ENCODE assay signal across 13 cellular contexts in genomic region chr10:36802523-36803153, GRCh38.
A peak's percentile ranks its signal among the peaks of the same experiment; 100 is the strongest.
DNase-seq lines count a peak whose midpoint lies in the region; ATAC-seq and TF ChIP-seq lines count a peak whose summit lies in the region.
"Had no signal": no experiment of that assay in that cellular context is flagged by ENCODE, and none has a peak within 500 bp of the region (broad histone marks: within the 10 kb centered on the region; RNA-seq: fewer than 3 reads in every experiment).

No MANE protein-coding gene starts in this region.

- no peaks in the 10 kb centered on the region for H3K9me3 ChIP-seq in neural progenitor cell (ENCODE audit: low read depth)
- H3K9me3 ChIP-seq in naive thymus-derived CD4-positive, alpha-beta T cell (ENCODE audit: control insufficient read depth in 2 of 3, low read length in 3 of 3) = no peaks in the 10 kb centered on the region

- no peaks in the 10 kb centered on the region for H3K79me2 ChIP-seq in neural progenitor cell (ENCODE audit: low read depth)

- H3K4me1 Mint-ChIP-seq in neural progenitor cell = peaks cover 4% of the 10 kb centered on the region
- no peaks in the 10 kb centered on the region for H3K4me1 Mint-ChIP-seq in naive thymus-derived CD4-positive, alpha-beta T cell
- H3K4me1 Mint-ChIP-seq: IgD-negative memory B cell; stimulated activated effector memory CD8-positive, alpha-beta T cell treated with anti-CD3 and anti-CD28 coated beads, Interleukin-12 subunit alpha, Interleukin-12 subunit beta, amount 100 ng/mL, for 72 hours had no signal

- intact Hi-C loops in naive thymus-derived CD4-positive, alpha-beta T cell (cut with micrococcal nuclease) = no loop called here

- no peaks in the 10 kb centered on the region for H3K9me3 Mint-ChIP-seq in neural progenitor cell
- peaks cover 0 to 11% (median 0%) of the 10 kb centered on the region in 11 donors for H3K9me3 Mint-ChIP-seq in naive thymus-derived CD4-positive, alpha-beta T cell
- H3K9me3 Mint-ChIP-seq: IgD-negative memory B cell had no signal

- H3K27me3 Mint-ChIP-seq in neural progenitor cell (ENCODE audit: insufficient read depth, low read depth) = no peaks in the 10 kb centered on the region
- no peaks in the 10 kb centered on the region for H3K27me3 Mint-ChIP-seq in naive thymus-derived CD4-positive, alpha-beta T cell
- H3K27me3 Mint-ChIP-seq: IgD-negative memory B cell had no signal

- no peak for TF ChIP-seq CTCF in neural progenitor cell (IDR thresholded peaks at IDR 0.05)

- POLR2A ChIA-PET in naive thymus-derived CD4-positive, alpha-beta T cell (lab: Charles Lee) = no interaction called here

- no peaks in the 10 kb centered on the region for H3K27me3 ChIP-seq in neural progenitor cell
- no peaks in the 10 kb centered on the region for H3K27me3 ChIP-seq in naive thymus-derived CD4-positive, alpha-beta T cell (ENCODE audit: control insufficient read depth in 2 of 2, insufficient read depth in 2 of 2, low read length in 2 of 2)

- H2AFZ ChIP-seq in neural progenitor cell (replicated peaks) = peak overlapping the region; percentile 37

- no peaks in the 10 kb centered on the region for H3K4me1 ChIP-seq in neural progenitor cell
- H3K4me1 ChIP-seq in naive thymus-derived CD4-positive, alpha-beta T cell (ENCODE audit: control insufficient read depth in 2 of 2, insufficient read depth in 2 of 2, low read length in 2 of 2) = no peaks in the 10 kb centered on the region

- no peaks in the 10 kb centered on the region for H4K20me1 ChIP-seq in neural progenitor cell (ENCODE audit: low read depth)

- ATAC-seq in naive thymus-derived CD4-positive, alpha-beta T cell = no peak
- ATAC-seq: stimulated activated effector memory CD8-positive, alpha-beta T cell treated with anti-CD3 and anti-CD28 coated beads, Interleukin-12 subunit alpha, Interleukin-12 subunit beta, amount 100 ng/mL, for 72 hours had no signal

- H3K4me3 ChIP-seq in neural progenitor cell = no peak overlapping the region
- no peak overlapping the region for H3K4me3 ChIP-seq in naive thymus-derived CD4-positive, alpha-beta T cell (ENCODE audit: low read length)

- no peak overlapping the region for H3K4me2 ChIP-seq in neural progenitor cell

- H3F3A ChIP-seq in neural progenitor cell (ENCODE audit: low read depth) = no peaks in the 10 kb centered on the region

- no peak overlapping the region for H3K4me3 Mint-ChIP-seq in neural progenitor cell
- no peak overlapping the region for H3K4me3 Mint-ChIP-seq in naive thymus-derived CD4-positive, alpha-beta T cell
- H3K4me3 Mint-ChIP-seq: IgD-negative memory B cell; stimulated activated effector memory CD8-positive, alpha-beta T cell treated with anti-CD3 and anti-CD28 coated beads, Interleukin-12 subunit alpha, Interleukin-12 subunit beta, amount 100 ng/mL, for 72 hours had no signal

- no peak overlapping the region for H3K9ac ChIP-seq in neural progenitor cell

- no peak overlapping the region for H3K27ac Mint-ChIP-seq in neural progenitor cell
- H3K27ac Mint-ChIP-seq in naive thymus-derived CD4-positive, alpha-beta T cell = no peak overlapping the region
- H3K27ac Mint-ChIP-seq: stimulated activated effector memory CD8-positive, alpha-beta T cell treated with anti-CD3 and anti-CD28 coated beads, Interleukin-12 subunit alpha, Interleukin-12 subunit beta, amount 100 ng/mL, for 72 hours had no signal

- no peak overlapping the region for H3K27ac ChIP-seq in neural progenitor cell
- no peak overlapping the region for H3K27ac ChIP-seq in naive thymus-derived CD4-positive, alpha-beta T cell (ENCODE audit: low read depth, low read length)
- H3K27ac ChIP-seq: RWPE1, VCaP had no signal

- DNase-seq in Ammon's horn (ENCODE audit: low spot score) (peak; percentile 48), NCI-H82 (lab: John Stamatoyannopoulos, UW) (peak; percentile 96), fibroblast of peridontal ligament (ENCODE audit: extremely low read depth) (peak; percentile 57), neural progenitor cell (ENCODE audit: low spot score) (no peak), OCI-M1 (lab: John Stamatoyannopoulos, UW) (no peak), NCI-H510A treated with DMSO at 0.1 percent for 48 hours (lab: John Stamatoyannopoulos, UW) (no peak)
- DNase-seq in naive thymus-derived CD4-positive, alpha-beta T cell = no peak
- no peak for DNase-seq in activated naive CD4-positive, alpha-beta T cell treated with anti-CD3 and anti-CD28 coated beads, Interleukin-2, amount 50 U/mL, for 16 hours
- DNase-seq: NCI-H2107 had no signal

- CTCF ChIA-PET in naive thymus-derived CD4-positive, alpha-beta T cell (lab: Charles Lee) = no interaction called here

- no peaks in the 10 kb centered on the region for H3K36me3 Mint-ChIP-seq in neural progenitor cell
- H3K36me3 Mint-ChIP-seq in naive thymus-derived CD4-positive, alpha-beta T cell = no peaks in the 10 kb centered on the region
- H3K36me3 Mint-ChIP-seq: IgD-negative memory B cell; stimulated activated effector memory CD8-positive, alpha-beta T cell treated with anti-CD3 and anti-CD28 coated beads, Interleukin-12 subunit alpha, Interleukin-12 subunit beta, amount 100 ng/mL, for 72 hours had no signal

- no peaks in the 10 kb centered on the region for H3K36me3 ChIP-seq in neural progenitor cell
- H3K36me3 ChIP-seq in naive thymus-derived CD4-positive, alpha-beta T cell (ENCODE audit: control insufficient read depth in 2 of 3, insufficient read depth in 3 of 3, low read length in 3 of 3) = no peaks in the 10 kb centered on the region

Comparison
In these comparisons a context has a peak if more than half of its experiments do, and no peak if none do; other contexts are left out.
1. DNase-seq: peak in Ammon's horn (single experiment), NCI-H82 (single experiment) and fibroblast of peridontal ligament (single experiment); none in neural progenitor cell (single experiment), naive thymus-derived CD4-positive, alpha-beta T cell (0 of 9), OCI-M1 (single experiment), NCI-H510A treated with DMSO at 0.1 percent for 48 hours (single experiment) and activated naive CD4-positive, alpha-beta T cell treated with anti-CD3 and anti-CD28 coated beads, Interleukin-2, amount 50 U/mL, for 16 hours (single experiment).